24 cellular contexts compared by ENCODE assay signal in the genomic region with DNA sequence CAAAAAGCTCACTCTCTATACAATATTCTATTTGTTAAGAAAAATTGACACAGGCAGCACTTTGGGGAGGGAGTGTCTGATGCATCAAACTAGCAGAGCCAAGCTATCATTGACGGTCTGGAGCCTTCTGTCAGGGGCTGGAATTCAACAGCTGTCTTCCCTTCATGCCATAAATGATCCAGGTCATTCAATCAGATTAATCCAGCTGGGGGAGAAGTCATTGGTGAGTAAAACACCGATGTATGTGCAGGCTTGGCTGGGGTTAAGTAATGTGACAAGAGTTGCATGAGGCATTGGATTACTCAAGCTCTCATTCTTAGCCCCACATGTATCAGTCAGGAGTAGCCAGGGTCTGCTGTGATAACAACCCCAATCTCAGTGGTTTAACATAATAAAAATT.
A peak's percentile ranks its signal among the peaks of the same experiment; 100 is the strongest.
DNase-seq lines count a peak whose midpoint lies in the region; ATAC-seq and TF ChIP-seq lines count a peak whose summit lies in the region.
"Had no signal": no experiment of that assay in that cellular context is flagged by ENCODE, and none has a peak within 500 bp of the region (broad histone marks: within the 10 kb centered on the region; RNA-seq: fewer than 3 reads in every experiment).

No MANE protein-coding gene starts in this region.

- DNase-seq in AG10803 (ENCODE audit: low read depth), result peak; percentile 28
- DNase-seq in MG63, result peak; percentile 39
- peak; percentile 17 for DNase-seq in RPMI7951 (ENCODE audit: low read depth)
- peak; percentile 73 for DNase-seq in fibroblast of mammary gland (ENCODE audit: low read depth)
- no peak for DNase-seq in activated CD4-positive, alpha-beta T cell treated with anti-CD3 and anti-CD28 coated beads for 1 hour
- DNase-seq in SK-N-DZ (ENCODE audit: low spot score), result no peak
- no peak for DNase-seq in activated CD8-positive, alpha-beta T cell treated with anti-CD3 and anti-CD28 coated beads for 36 hours
- DNase-seq: activated CD8-positive, alpha-beta memory T cell treated with anti-CD3 and anti-CD28 coated beads for 24 hours; activated gamma-delta T cell; activated naive CD8-positive, alpha-beta T cell treated with anti-CD3 and anti-CD28 coated beads, Interleukin-2, amount 10 ng/mL, durations not matched to agents 7 days and 5 days; cerebellar nuclear complex; GDM1; glutamatergic neuron; H7; Kasumi-1; kidney; midbrain; natural killer cell; SK-N-SH; transverse colon had no signal

- no peaks in the 10 kb centered on the region for H3K9me3 Mint-ChIP-seq in activated CD8-positive, alpha-beta T cell treated with anti-CD3 and anti-CD28 coated beads for 36 hours
- H3K9me3 Mint-ChIP-seq: activated naive CD8-positive, alpha-beta T cell treated with anti-CD3 and anti-CD28 coated beads, Interleukin-2, amount 10 ng/mL, durations not matched to agents 7 days and 5 days; natural killer cell; T-helper 1 cell treated with Interleukin-12 subunit alpha and Interleukin-12 subunit beta and Interleukin-4 antibody, amounts not matched to agents 30 μg/mL and 1 μg/mL, for 36 hours had no signal

- no peak for ATAC-seq in activated CD8-positive, alpha-beta T cell treated with anti-CD3 and anti-CD28 coated beads for 36 hours
- ATAC-seq in GM19395 (IDR thresholded peaks at IDR 0.05; ENCODE audit: unreplicated experiment), result no peak
- ATAC-seq: natural killer cell had no signal

- POLR2A ChIA-PET in activated CD8-positive, alpha-beta T cell treated with anti-CD3 and anti-CD28 coated beads for 36 hours (lab: Charles Lee), result no interaction called here

- no peaks in the 10 kb centered on the region for H3K36me3 Mint-ChIP-seq in activated CD8-positive, alpha-beta T cell treated with anti-CD3 and anti-CD28 coated beads for 36 hours (ENCODE audit: low read depth)
- H3K36me3 Mint-ChIP-seq: activated naive CD8-positive, alpha-beta T cell treated with anti-CD3 and anti-CD28 coated beads, Interleukin-2, amount 10 ng/mL, durations not matched to agents 7 days and 5 days; natural killer cell had no signal

- no peaks in the 10 kb centered on the region for H3K36me3 ChIP-seq in MG63
- H3K36me3 ChIP-seq: transverse colon had no signal

- intact Hi-C loops in activated CD8-positive, alpha-beta T cell treated with anti-CD3 and anti-CD28 coated beads for 36 hours (cut with micrococcal nuclease), result no loop called here

- TF ChIP-seq CTCF in AG10803 (conservative IDR thresholded peaks at IDR 0.05; ENCODE audit: low read length), result no peak
- TF ChIP-seq CTCF in fibroblast of mammary gland (conservative IDR thresholded peaks at IDR 0.05; ENCODE audit: control insufficient read depth, insufficient read depth, low read depth, low read length), result no peak
- TF ChIP-seq CTCF in activated CD8-positive, alpha-beta T cell treated with anti-CD3 and anti-CD28 coated beads for 36 hours (IDR thresholded peaks at IDR 0.05), result no peak

- CTCF ChIA-PET in activated CD8-positive, alpha-beta T cell treated with anti-CD3 and anti-CD28 coated beads for 36 hours (lab: Charles Lee), result interaction anchor here (0.9 to 6.9 kb wide), 3 partner anchors 9 to 199 kb away, joined by 3 to 44 read pairs (median 3); no protein-coding TSS in a partner anchor

- H3K9me3 ChIP-seq in MG63, result no peaks in the 10 kb centered on the region
- H3K9me3 ChIP-seq: SK-N-SH, transverse colon had no signal

- no peak overlapping the region for H3K4me3 Mint-ChIP-seq in activated CD8-positive, alpha-beta T cell treated with anti-CD3 and anti-CD28 coated beads for 36 hours
- H3K4me3 Mint-ChIP-seq: activated naive CD8-positive, alpha-beta T cell treated with anti-CD3 and anti-CD28 coated beads, Interleukin-2, amount 10 ng/mL, durations not matched to agents 7 days and 5 days; B cell; natural killer cell; T-helper 1 cell treated with Interleukin-12 subunit alpha and Interleukin-12 subunit beta and Interleukin-4 antibody, amounts not matched to agents 30 μg/mL and 1 μg/mL, for 36 hours had no signal

- H3K27me3 ChIP-seq in MG63, result no peaks in the 10 kb centered on the region
- H3K27me3 ChIP-seq: transverse colon had no signal

- H3K27ac Mint-ChIP-seq in activated CD8-positive, alpha-beta T cell treated with anti-CD3 and anti-CD28 coated beads for 36 hours, result no peak overlapping the region
- H3K27ac Mint-ChIP-seq: activated naive CD8-positive, alpha-beta T cell treated with anti-CD3 and anti-CD28 coated beads, Interleukin-2, amount 10 ng/mL, durations not matched to agents 7 days and 5 days; B cell; natural killer cell; T-helper 1 cell treated with Interleukin-12 subunit alpha and Interleukin-12 subunit beta and Interleukin-4 antibody, amounts not matched to agents 30 μg/mL and 1 μg/mL, for 36 hours had no signal

- H3K4me3 ChIP-seq in AG10803 (ENCODE audit: low read length), result no peak overlapping the region
- H3K4me3 ChIP-seq in MG63, result no peak overlapping the region
- no peak overlapping the region for H3K4me3 ChIP-seq in fibroblast of mammary gland (ENCODE audit: control insufficient read depth, low read depth, low read length)
- H3K4me3 ChIP-seq: smooth muscle cell, transverse colon had no signal

- H3K4me1 Mint-ChIP-seq in activated CD8-positive, alpha-beta T cell treated with anti-CD3 and anti-CD28 coated beads for 36 hours (ENCODE audit: low read depth), result peaks cover 3% of the 10 kb centered on the region
- H3K4me1 Mint-ChIP-seq: activated naive CD8-positive, alpha-beta T cell treated with anti-CD3 and anti-CD28 coated beads, Interleukin-2, amount 10 ng/mL, durations not matched to agents 7 days and 5 days; B cell; natural killer cell had no signal

- H3K27me3 Mint-ChIP-seq in activated CD8-positive, alpha-beta T cell treated with anti-CD3 and anti-CD28 coated beads for 36 hours, result no peaks in the 10 kb centered on the region

Comparison
In these comparisons a context has a peak if more than half of its experiments do, and no peak if none do; other contexts are left out.
1. DNase-seq: peak in AG10803 (single experiment), MG63 (single experiment), RPMI7951 (single experiment) and fibroblast of mammary gland (single experiment); none in activated CD4-positive, alpha-beta T cell treated with anti-CD3 and anti-CD28 coated beads for 1 hour (single experiment), SK-N-DZ (single experiment) and activated CD8-positive, alpha-beta T cell treated with anti-CD3 and anti-CD28 coated beads for 36 hours (single experiment).